ENCODE assay signal across 1 cellular context in the genomic region with DNA sequence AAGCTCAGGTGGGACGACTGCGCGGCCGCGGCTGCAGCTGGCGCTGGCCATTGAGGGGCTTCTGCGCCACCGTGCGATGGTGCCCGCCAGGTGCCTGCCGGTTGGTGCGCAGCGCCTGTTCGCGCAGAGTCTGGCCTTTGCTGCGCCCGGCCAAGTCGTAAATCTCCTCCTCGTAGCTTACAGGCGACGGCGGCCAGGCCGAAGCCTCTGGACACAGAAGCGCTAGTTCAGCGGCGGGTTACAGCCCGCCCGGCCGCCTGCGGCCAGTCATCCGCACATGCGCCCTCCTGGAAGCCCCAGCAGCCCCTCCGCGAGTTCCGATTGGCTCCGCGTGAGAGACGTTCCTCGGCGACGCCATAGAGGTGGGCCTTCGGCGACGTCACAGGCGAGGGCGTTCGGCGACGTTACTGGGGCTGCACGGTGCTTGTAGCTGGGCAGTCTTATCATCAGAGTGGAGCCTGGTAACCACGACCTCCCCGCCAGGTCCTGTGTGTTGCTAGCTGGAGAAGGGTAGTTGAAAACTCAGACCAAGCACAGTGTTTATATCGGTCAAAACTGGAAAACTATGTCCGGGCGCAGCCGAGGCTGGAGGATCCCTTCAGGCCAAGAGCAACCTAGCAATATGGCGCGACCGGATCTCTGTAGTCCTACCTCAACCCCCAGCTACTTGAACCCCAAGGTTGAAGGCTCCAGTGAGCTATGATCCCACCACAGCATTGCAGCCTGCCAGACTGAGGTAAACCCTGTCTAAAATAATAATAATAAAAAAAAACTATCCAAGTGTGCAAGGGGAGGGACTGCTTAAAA.
A peak's percentile ranks its signal among the peaks of the same experiment; 100 is the strongest.
TF ChIP-seq lines count a peak whose summit lies in the region.

No MANE protein-coding gene starts in this region.

TF ChIP-seq in SK-N-SH, 30 proteins besides CTCF, POLR2A, EP300 and RAD21 (continued from another document):
- TF ChIP-seq, protein P1, sequence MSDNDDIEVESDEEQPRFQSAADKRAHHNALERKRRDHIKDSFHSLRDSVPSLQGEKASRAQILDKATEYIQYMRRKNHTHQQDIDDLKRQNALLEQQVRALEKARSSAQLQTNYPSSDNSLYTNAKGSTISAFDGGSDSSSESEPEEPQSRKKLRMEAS (IDR thresholded peaks at IDR 0.05; ENCODE audit: low read depth), result peak; percentile 57; the same call in 1 of the 2 replicates
- TF ChIP-seq TCF12 (IDR thresholded peaks at IDR 0.05) (no peak), JUND (IDR thresholded peaks at IDR 0.05) (no peak), TAF1 (IDR thresholded peaks at IDR 0.05; ENCODE audit: borderline replicate concordance, low read depth, low read length) (peak; percentile 67), NRF1 (IDR thresholded peaks at IDR 0.05; ENCODE audit: low read depth, low read length) (peak; percentile 34; the same call in 1 of the 2 replicates), FOSL2 (IDR thresholded peaks at IDR 0.05; ENCODE audit: borderline replicate concordance, low read depth) (no peak), NFIC (IDR thresholded peaks at IDR 0.05; ENCODE audit: borderline replicate concordance) (no peak), MXI1 (IDR thresholded peaks at IDR 0.05; ENCODE audit: low read depth, low read length) (peak; percentile 57; the same call in 1 of the 2 replicates), SMC3 (IDR thresholded peaks at IDR 0.05; ENCODE audit: low read depth, low read length) (no peak), RXRA (IDR thresholded peaks at IDR 0.05; ENCODE audit: borderline replicate concordance, low read depth) (no peak)
- TF ChIP-seq, protein P2, sequence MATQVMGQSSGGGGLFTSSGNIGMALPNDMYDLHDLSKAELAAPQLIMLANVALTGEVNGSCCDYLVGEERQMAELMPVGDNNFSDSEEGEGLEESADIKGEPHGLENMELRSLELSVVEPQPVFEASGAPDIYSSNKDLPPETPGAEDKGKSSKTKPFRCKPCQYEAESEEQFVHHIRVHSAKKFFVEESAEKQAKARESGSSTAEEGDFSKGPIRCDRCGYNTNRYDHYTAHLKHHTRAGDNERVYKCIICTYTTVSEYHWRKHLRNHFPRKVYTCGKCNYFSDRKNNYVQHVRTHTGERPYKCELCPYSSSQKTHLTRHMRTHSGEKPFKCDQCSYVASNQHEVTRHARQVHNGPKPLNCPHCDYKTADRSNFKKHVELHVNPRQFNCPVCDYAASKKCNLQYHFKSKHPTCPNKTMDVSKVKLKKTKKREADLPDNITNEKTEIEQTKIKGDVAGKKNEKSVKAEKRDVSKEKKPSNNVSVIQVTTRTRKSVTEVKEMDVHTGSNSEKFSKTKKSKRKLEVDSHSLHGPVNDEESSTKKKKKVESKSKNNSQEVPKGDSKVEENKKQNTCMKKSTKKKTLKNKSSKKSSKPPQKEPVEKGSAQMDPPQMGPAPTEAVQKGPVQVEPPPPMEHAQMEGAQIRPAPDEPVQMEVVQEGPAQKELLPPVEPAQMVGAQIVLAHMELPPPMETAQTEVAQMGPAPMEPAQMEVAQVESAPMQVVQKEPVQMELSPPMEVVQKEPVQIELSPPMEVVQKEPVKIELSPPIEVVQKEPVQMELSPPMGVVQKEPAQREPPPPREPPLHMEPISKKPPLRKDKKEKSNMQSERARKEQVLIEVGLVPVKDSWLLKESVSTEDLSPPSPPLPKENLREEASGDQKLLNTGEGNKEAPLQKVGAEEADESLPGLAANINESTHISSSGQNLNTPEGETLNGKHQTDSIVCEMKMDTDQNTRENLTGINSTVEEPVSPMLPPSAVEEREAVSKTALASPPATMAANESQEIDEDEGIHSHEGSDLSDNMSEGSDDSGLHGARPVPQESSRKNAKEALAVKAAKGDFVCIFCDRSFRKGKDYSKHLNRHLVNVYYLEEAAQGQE (IDR thresholded peaks at IDR 0.05; ENCODE audit: low read depth, low read length), result no peak
TF ChIP-seq in SK-N-SH: peak in this region for 6.
